Comparison of ENCODE assay signal across 5 cellular contexts in the genomic region with DNA sequence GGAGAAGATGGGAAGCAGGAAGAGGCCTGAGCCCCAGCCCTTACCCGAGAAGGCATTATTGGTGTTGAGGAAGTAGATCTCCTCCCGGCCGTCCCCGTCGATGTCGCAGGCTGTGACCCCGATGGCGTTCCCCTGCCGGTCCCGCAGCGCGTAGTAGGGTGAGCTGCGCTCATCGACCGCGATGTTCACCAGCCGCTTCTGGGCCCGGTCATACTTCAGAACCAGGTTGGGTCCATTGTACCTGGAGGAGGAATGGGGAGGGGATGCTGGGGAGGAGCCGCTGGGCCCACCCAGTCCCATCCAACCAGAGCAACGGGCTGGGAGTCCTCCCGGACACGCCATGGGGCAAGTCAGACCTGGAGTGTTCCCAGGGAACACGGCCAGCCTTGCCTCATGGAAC.
"Had no signal": no experiment of that assay in that cellular context is flagged by ENCODE, and none has a peak within 500 bp of the region (broad histone marks: within the 10 kb centered on the region; RNA-seq: fewer than 3 reads in every experiment).

No MANE protein-coding gene starts in this region.

- H3K27ac ChIP-seq: HL-60 had no signal

- H3K4me3 ChIP-seq: K562 had no signal

- ATAC-seq: HepG2, K562 had no signal

- DNase-seq: KBM-7, KG1 had no signal
